In genomic region chr20:383889-384288, GRCh38 we compare ENCODE assay signal across 23 cellular contexts. TPM values are rescaled to one million over a fixed set of nuclear protein-coding genes. Genes with fewer than 3 reads are reported as not detected.
A peak's percentile ranks its signal among the peaks of the same experiment; 100 is the strongest.
DNase-seq lines count a peak whose midpoint lies in the region; FAIRE-seq and TF ChIP-seq lines count a peak whose summit lies in the region.
"Had no signal": no experiment of that assay in that cellular context is flagged by ENCODE, and none has a peak within 500 bp of the region (broad histone marks: within the 10 kb centered on the region; RNA-seq: fewer than 3 reads in every experiment).

No MANE protein-coding gene starts in this region.

- peaks cover 7% of the 10 kb centered on the region for H3K36me3 Mint-ChIP-seq in activated naive CD4-positive, alpha-beta T cell treated with anti-CD3 and anti-CD28 coated beads, Interleukin-2, amount 50 U/mL, for 24 hours
- peaks cover 23% of the 10 kb centered on the region for H3K36me3 Mint-ChIP-seq in chondrocyte (ENCODE audit: low read depth)

- H3K79me2 ChIP-seq in Loucy (ENCODE audit: insufficient read depth, low read length) = peaks cover 20% of the 10 kb centered on the region

- no peak overlapping the region for H3K9ac ChIP-seq in Loucy (ENCODE audit: low read depth, low read length, poor library complexity, severe bottlenecking)

- peak overlapping the region; percentile 92 for H3K27ac ChIP-seq in neutrophil
- H3K27ac ChIP-seq: gastrocnemius medialis, left lung, vagina had no signal

- H3F3A ChIP-seq in Loucy (ENCODE audit: low read depth) = peaks cover 7% of the 10 kb centered on the region; the same call in 1 of the 2 replicates

- no peak overlapping the region for H3K4me3 ChIP-seq in Loucy (ENCODE audit: low read length, poor library complexity, severe bottlenecking)
- H3K4me3 ChIP-seq in neutrophil (ENCODE audit: low read depth in 1 of 2, low read length in 1 of 2) = no peak overlapping the region
- H3K4me3 ChIP-seq: gastrocnemius medialis, left lung, mucosa of descending colon, vagina had no signal

- H3K27me3 Mint-ChIP-seq in activated naive CD4-positive, alpha-beta T cell treated with anti-CD3 and anti-CD28 coated beads, Interleukin-2, amount 50 U/mL, for 24 hours = no peaks in the 10 kb centered on the region
- no peaks in the 10 kb centered on the region for H3K27me3 Mint-ChIP-seq in chondrocyte (ENCODE audit: low read depth)
- H3K27me3 Mint-ChIP-seq: activated CD8-positive, alpha-beta T cell treated with anti-CD3 and anti-CD28 coated beads for 36 hours had no signal

- no peaks in the 10 kb centered on the region for H3K9me3 Mint-ChIP-seq in activated naive CD4-positive, alpha-beta T cell treated with anti-CD3 and anti-CD28 coated beads, Interleukin-2, amount 50 U/mL, for 24 hours
- H3K9me3 Mint-ChIP-seq in chondrocyte (ENCODE audit: low read depth) = no peaks in the 10 kb centered on the region
- H3K9me3 Mint-ChIP-seq: activated CD8-positive, alpha-beta T cell treated with anti-CD3 and anti-CD28 coated beads for 36 hours had no signal

- DNase-seq in activated naive CD4-positive, alpha-beta T cell (lab: John Stamatoyannopoulos, UW) = no peak
- DNase-seq in chondrocyte (ENCODE audit: low spot score) (no peak), GM20000 (ENCODE audit: low spot score) (no peak), amniotic stem cell (lab: John Stamatoyannopoulos, UW) (no peak), GM19239 (ENCODE audit: insufficient read length, low spot score) (no peak)
- DNase-seq: activated CD8-positive, alpha-beta T cell treated with anti-CD3 and anti-CD28 coated beads for 36 hours; activated gamma-delta T cell treated with Interleukin-2 at 50 U/mL for 16 hours; cortex of kidney; DMS153; gastrocnemius medialis; KG1; left lung; mucosa of descending colon; NCI-H1092 treated with DMSO at 0.1 percent for 48 hours; stimulated activated CD4-positive, alpha-beta T cell treated with anti-CD3 and anti-CD28 coated beads, Interleukin-2, amount 100 ng/mL, for 48 hours; substantia nigra had no signal

- peaks cover 13% of the 10 kb centered on the region for H4K20me1 ChIP-seq in Loucy (ENCODE audit: insufficient read depth, low read length, poor library complexity, severe bottlenecking)

- H3K4me1 Mint-ChIP-seq in activated naive CD4-positive, alpha-beta T cell treated with anti-CD3 and anti-CD28 coated beads, Interleukin-2, amount 50 U/mL, for 24 hours = peaks cover 18% of the 10 kb centered on the region
- H3K4me1 Mint-ChIP-seq in chondrocyte (ENCODE audit: low read depth) = peaks cover 37% of the 10 kb centered on the region

- H3K27ac Mint-ChIP-seq in activated naive CD4-positive, alpha-beta T cell treated with anti-CD3 and anti-CD28 coated beads, Interleukin-2, amount 50 U/mL, for 24 hours = peak overlapping the region; percentile 26
- peak overlapping the region; percentile 97 for H3K27ac Mint-ChIP-seq in chondrocyte (ENCODE audit: unreplicated experiment)
- H3K27ac Mint-ChIP-seq: activated CD8-positive, alpha-beta T cell treated with anti-CD3 and anti-CD28 coated beads for 36 hours had no signal

- TF ChIP-seq CTCF in Loucy (conservative IDR thresholded peaks at IDR 0.05; ENCODE audit: low read length) (no peak), chondrocyte (IDR thresholded peaks at IDR 0.05) (no peak), neutrophil (IDR thresholded peaks at IDR 0.05) (no peak), GM20000 (IDR thresholded peaks at IDR 0.05; ENCODE audit: extremely low read depth, missing control alignments) (no peak)

- H3K9me2 ChIP-seq in Loucy (replicated peaks; ENCODE audit: low read depth, low read length) = no peaks in the 10 kb centered on the region

- peak overlapping the region; percentile 69 for H3K4me3 Mint-ChIP-seq in activated naive CD4-positive, alpha-beta T cell treated with anti-CD3 and anti-CD28 coated beads, Interleukin-2, amount 50 U/mL, for 24 hours
- H3K4me3 Mint-ChIP-seq in chondrocyte (ENCODE audit: unreplicated experiment) = peak overlapping the region; percentile 79
- H3K4me3 Mint-ChIP-seq: activated CD8-positive, alpha-beta T cell treated with anti-CD3 and anti-CD28 coated beads for 36 hours had no signal

- peaks cover 27% of the 10 kb centered on the region for H3K4me1 ChIP-seq in Loucy (ENCODE audit: insufficient read depth, low read length, poor library complexity, severe bottlenecking)
- peaks cover 26 to 29% of the 10 kb centered on the region in 2 experiments for H3K4me1 ChIP-seq in neutrophil (ENCODE audit: control insufficient read depth in 1 of 2, insufficient read depth in 1 of 2, low read depth in 1 of 2, low read length in 1 of 2)

- no peak for FAIRE-seq in GM19239 (lab: Jason Lieb, UNC)
- FAIRE-seq: endothelial cell of umbilical vein, H1, RCC 7860 had no signal

- H3K27me3 ChIP-seq in Loucy (ENCODE audit: insufficient read depth, low read length, poor library complexity, severe bottlenecking) (no peaks in the 10 kb centered on the region), neutrophil (no peaks in the 10 kb centered on the region)
- H3K27me3 ChIP-seq: left lung, vagina had no signal

- peak overlapping the region; percentile 73 for H3K4me2 ChIP-seq in Loucy (ENCODE audit: low read depth, low read length, poor library complexity, severe bottlenecking)

- peaks cover 12% of the 10 kb centered on the region; the same call in 1 of the 2 replicates for H3K36me3 ChIP-seq in Loucy (ENCODE audit: insufficient read depth, low read length)
- peaks cover 14% of the 10 kb centered on the region for H3K36me3 ChIP-seq in neutrophil
- H3K36me3 ChIP-seq: gastrocnemius medialis had no signal

- no peaks in the 10 kb centered on the region for H3K9me3 ChIP-seq in Loucy (ENCODE audit: insufficient read depth, low read depth, low read length)
- H3K9me3 ChIP-seq in neutrophil = no peaks in the 10 kb centered on the region
- H3K9me3 ChIP-seq: gastrocnemius medialis, left lung, mucosa of descending colon, vagina had no signal

- no peak overlapping the region for H2AFZ ChIP-seq in Loucy (ENCODE audit: low read length)

RNA-seq across cellular contexts. Expression of gene TRIB3, which starts 3.3 kb away (rescaled TPM):
- 7.0 to 141 TPM (median 137 TPM) in 3 replicates for total RNA-seq in chondrocyte

RNA-seq across cellular contexts. Expression of gene RBCK1, which starts 24.2 kb away (rescaled TPM):
- 84.1 to 95.5 TPM (median 94.3 TPM) in 3 replicates for total RNA-seq in chondrocyte

RNA-seq across cellular contexts. Expression of gene NRSN2, which starts 37.0 kb away (rescaled TPM):
- total RNA-seq in chondrocyte = 72.1 to 77.1 TPM (median 73.2 TPM) in 3 replicates

RNA-seq across cellular contexts. Expression of gene SOX12, which starts 58.5 kb away (rescaled TPM):
- 34.3 to 40.4 TPM (median 39.6 TPM) in 3 replicates for total RNA-seq in chondrocyte
